ENCODE assay signal across 8 cellular contexts in genomic region chr21:27700974-27701614, GRCh38.
A peak's percentile ranks its signal among the peaks of the same experiment; 100 is the strongest.
DNase-seq lines count a peak whose midpoint lies in the region; ATAC-seq and TF ChIP-seq lines count a peak whose summit lies in the region.

No MANE protein-coding gene starts in this region.

- 0 out of 3 replicates have a peak overlapping the region, but pooled peaks have one; percentile 2 for H2BK15ac ChIP-seq in IMR-90 (ENCODE audit: low read depth, low read length)

- in situ Hi-C loops in IMR-90 (cut with MboI; ENCODE audit: low sequenced_read_pairs) = loop anchor here (5.0 to 25.0 kb wide), 6 partner anchors 351 to 1236 kb away; no protein-coding TSS in a partner anchor

- no peak overlapping the region for H3K14ac ChIP-seq in IMR-90 (replicated peaks; ENCODE audit: low read depth, low read length)

- H3K79me1 ChIP-seq in IMR-90 (ENCODE audit: low read depth in 1 of 2, low read length in 2 of 2) = no peaks in the 10 kb centered on the region

- no peaks in the 10 kb centered on the region for H3K4me1 Mint-ChIP-seq in activated T-helper 1 cell treated with anti-CD3 and anti-CD28 coated beads, Interleukin-12 subunit alpha, Interleukin-12 subunit beta, Interleukin-2, Interleukin-4 antibody, amounts not matched to agents 30 ng/mL and 10 ng/mL and 1 ng/mL, durations not matched to agents 14 hours and 24 hours and 36 hours (ENCODE audit: low read depth)
- no peaks in the 10 kb centered on the region for H3K4me1 Mint-ChIP-seq in neural progenitor cell

- no peaks in the 10 kb centered on the region for H3F3A ChIP-seq in PC-9 (ENCODE audit: insufficient read depth, low read depth)
- H3F3A ChIP-seq in neural progenitor cell (ENCODE audit: low read depth) = no peaks in the 10 kb centered on the region

- H4K91ac ChIP-seq in IMR-90 (ENCODE audit: insufficient read depth, low read depth, low read length) = peak overlapping the region; percentile 82

- peak overlapping the region; percentile 6 for H2BK5ac ChIP-seq in IMR-90 (ENCODE audit: low read depth, low read length, poor library complexity, severe bottlenecking)

- H3K4me2 ChIP-seq in IMR-90 (ENCODE audit: low read depth, low read length) (no peak overlapping the region), PC-9 (no peak overlapping the region), neural progenitor cell (peak overlapping the region; percentile 51)

- peak overlapping the region in 1 of 2 experiments; percentile 36; a peak in 2 of 4 replicates for H4K8ac ChIP-seq in IMR-90 (ENCODE audit: low read depth in 2 of 2, low read length in 2 of 2)

- CTCF ChIA-PET in IMR-90 (lab: Yijun Ruan, JAX) (interaction anchor here (0.6 to 1.7 kb wide), 5 partner anchors 131 to 1044 kb away, joined by 3 to 11 read pairs (median 6); no protein-coding TSS in a partner anchor), PC-9 (lab: Charles Lee) (interaction anchor here (0.6 to 0.7 kb wide), 2 partner anchors 1044 to 1046 kb away, joined by 3 read pairs; no protein-coding TSS in a partner anchor)

- no peaks in the 10 kb centered on the region for H3K36me3 Mint-ChIP-seq in activated T-helper 1 cell treated with anti-CD3 and anti-CD28 coated beads, Interleukin-12 subunit alpha, Interleukin-12 subunit beta, Interleukin-2, Interleukin-4 antibody, amounts not matched to agents 30 ng/mL and 10 ng/mL and 1 ng/mL, durations not matched to agents 14 hours and 24 hours and 36 hours (ENCODE audit: low read depth)
- H3K36me3 Mint-ChIP-seq in neural progenitor cell = no peaks in the 10 kb centered on the region

- H2BK120ac ChIP-seq in IMR-90 (ENCODE audit: low read depth, low read length) = peak overlapping the region; percentile 56

- no peaks in the 10 kb centered on the region for H3K27me3 ChIP-seq in IMR-90 (ENCODE audit: control insufficient read depth, insufficient read depth, low read length)
- no peaks in the 10 kb centered on the region for H3K27me3 ChIP-seq in PC-9 (ENCODE audit: insufficient read depth, low read depth)
- H3K27me3 ChIP-seq in neural progenitor cell = no peaks in the 10 kb centered on the region
- H3K27me3 ChIP-seq in thoracic aorta (replicated peaks; ENCODE audit: insufficient read depth) = no peaks in the 10 kb centered on the region

- peak overlapping the region; percentile 5; the same call in 1 of the 2 replicates for H3K18ac ChIP-seq in IMR-90 (ENCODE audit: low read depth, low read length)

- TF ChIP-seq CTCF in GM12865 (IDR thresholded peaks at IDR 0.05; ENCODE audit: insufficient read depth, low read depth, low read length, missing control alignments) (peak; percentile 60), IMR-90 (conservative IDR thresholded peaks at IDR 0.05; ENCODE audit: low read depth, low read length) (peak; percentile 98), PC-9 (conservative IDR thresholded peaks at IDR 0.05) (peak; percentile 80), fibroblast of the aortic adventitia (IDR thresholded peaks at IDR 0.05; ENCODE audit: insufficient read depth, low read length) (peak; percentile 73), neural progenitor cell (IDR thresholded peaks at IDR 0.05) (peak; percentile 97), thoracic aorta (IDR thresholded peaks at IDR 0.05) (peak; percentile 81)

- H3K9ac ChIP-seq in IMR-90 (ENCODE audit: low read depth, low read length) = no peak overlapping the region
- H3K9ac ChIP-seq in neural progenitor cell = no peak overlapping the region

- no peaks in the 10 kb centered on the region for H3K79me2 ChIP-seq in PC-9 (ENCODE audit: low read depth)
- no peaks in the 10 kb centered on the region for H3K79me2 ChIP-seq in neural progenitor cell (ENCODE audit: low read depth)

- TF ChIP-seq RAD21 in IMR-90 (IDR thresholded peaks at IDR 0.05; ENCODE audit: low read length) = peak; percentile 99

- peak overlapping the region; percentile 5; the same call in 1 of the 2 replicates for H2AK5ac ChIP-seq in IMR-90 (ENCODE audit: low read depth, low read length)

- WGBS in IMR-90 (ENCODE audit: extremely low coverage in 2 of 2, insufficient read length in 1 of 2), 2 experiments = 43% methylated on average over 5 of the region's 14 CpGs; no CpG with 5 or more reads in 1 of the 2 experiments

- no peaks in the 10 kb centered on the region for H3K9me3 Mint-ChIP-seq in activated T-helper 1 cell treated with anti-CD3 and anti-CD28 coated beads, Interleukin-12 subunit alpha, Interleukin-12 subunit beta, Interleukin-2, Interleukin-4 antibody, amounts not matched to agents 30 ng/mL and 10 ng/mL and 1 ng/mL, durations not matched to agents 14 hours and 24 hours and 36 hours
- H3K9me3 Mint-ChIP-seq in neural progenitor cell = no peaks in the 10 kb centered on the region

- peak overlapping the region; percentile 42; the same call in 1 of the 2 replicates for H3K56ac ChIP-seq in IMR-90 (ENCODE audit: extremely low read depth, insufficient read depth, low read length)

- no peaks in the 10 kb centered on the region for H3K36me3 ChIP-seq in IMR-90 (ENCODE audit: control insufficient read depth, insufficient read depth, low read length)
- no peaks in the 10 kb centered on the region for H3K36me3 ChIP-seq in PC-9 (ENCODE audit: low read depth)
- H3K36me3 ChIP-seq in neural progenitor cell = no peaks in the 10 kb centered on the region
- no peaks in the 10 kb centered on the region for H3K36me3 ChIP-seq in thoracic aorta

- DNase-seq in GM12865 (ENCODE audit: low read depth) (peak; percentile 72), IMR-90 (peak; percentile 88), PC-9 (peak; percentile 50 to 52), fibroblast of the aortic adventitia (ENCODE audit: low read depth) (peak; percentile 93), neural progenitor cell (ENCODE audit: low spot score) (peak; percentile 87), thoracic aorta (ENCODE audit: low spot score) (peak; percentile 17)
- peak; percentile 25 for DNase-seq in activated T-helper 1 cell treated with anti-CD3 and anti-CD28 coated beads, Interleukin-12 subunit alpha, Interleukin-12 subunit beta, Interleukin-2, Interleukin-4 antibody, amounts not matched to agents 30 ng/mL and 10 ng/mL and 1 ng/mL, durations not matched to agents 14 hours and 24 hours and 36 hours (ENCODE audit: low spot score)

- H3K9me3 ChIP-seq in IMR-90 (ENCODE audit: control insufficient read depth, insufficient read depth, low read length) = peaks cover 2% of the 10 kb centered on the region; the same call in 1 of the 2 replicates
- no peaks in the 10 kb centered on the region for H3K9me3 ChIP-seq in PC-9 (ENCODE audit: insufficient read depth, low read depth)
- no peaks in the 10 kb centered on the region for H3K9me3 ChIP-seq in neural progenitor cell (ENCODE audit: low read depth)
- no peaks in the 10 kb centered on the region for H3K9me3 ChIP-seq in thoracic aorta

- BruUV-seq in IMR-90 (replicated peaks; lab: Mats Ljungman, UMichigan) = no TSS peak
- BruUV-seq in PC-9 (replicated peaks; lab: Mats Ljungman, UMichigan) = no TSS peak

- TF ChIP-seq POLR2A in IMR-90 (IDR thresholded peaks at IDR 0.05; ENCODE audit: low read depth, low read length) = peak; percentile 53; the same call in 1 of the 2 replicates

- no peak overlapping the region for H3K23ac ChIP-seq in IMR-90 (ENCODE audit: low read depth, low read length)

- H2BK20ac ChIP-seq in IMR-90 (ENCODE audit: low read depth, low read length) = peak overlapping the region; percentile 67

- H3K4me3 ChIP-seq in GM12865 (ENCODE audit: low read depth, low read length) (no peak overlapping the region), IMR-90 (ENCODE audit: insufficient read depth, low read depth, low read length) (no peak overlapping the region), PC-9 (no peak overlapping the region), fibroblast of the aortic adventitia (ENCODE audit: low read depth, low read length) (no peak overlapping the region), neural progenitor cell (no peak overlapping the region), thoracic aorta (peak overlapping the region; percentile 36)

- H3K4me3 Mint-ChIP-seq in activated T-helper 1 cell treated with anti-CD3 and anti-CD28 coated beads, Interleukin-12 subunit alpha, Interleukin-12 subunit beta, Interleukin-2, Interleukin-4 antibody, amounts not matched to agents 30 ng/mL and 10 ng/mL and 1 ng/mL, durations not matched to agents 14 hours and 24 hours and 36 hours = no peak overlapping the region
- no peak overlapping the region for H3K4me3 Mint-ChIP-seq in neural progenitor cell

- dilution Hi-C loops in IMR-90 (cut with HindIII; ENCODE audit: low sequenced_read_pairs, unreplicated experiment) = no loop called here

- H4K5ac ChIP-seq in IMR-90 (ENCODE audit: low read depth, low read length) = peak overlapping the region; percentile 0; the same call in 1 of the 2 replicates

- H4K20me1 ChIP-seq in IMR-90 (ENCODE audit: insufficient read depth, low read length) = no peaks in the 10 kb centered on the region
- no peaks in the 10 kb centered on the region for H4K20me1 ChIP-seq in PC-9 (ENCODE audit: insufficient read depth)
- no peaks in the 10 kb centered on the region for H4K20me1 ChIP-seq in neural progenitor cell (ENCODE audit: low read depth)

- POLR2A ChIA-PET in IMR-90 (lab: Charles Lee; ENCODE audit: unreplicated experiment) = interaction anchor here (0.7 to 1.2 kb wide), 2 partner anchors 131 to 734 kb away, joined by 3 to 10 read pairs; partner anchors contain the start of gene ADAMTS5
- POLR2A ChIA-PET in PC-9 (lab: Charles Lee; ENCODE audit: unreplicated experiment) = no interaction called here

- no peak overlapping the region for H3K27ac Mint-ChIP-seq in activated T-helper 1 cell treated with anti-CD3 and anti-CD28 coated beads, Interleukin-12 subunit alpha, Interleukin-12 subunit beta, Interleukin-2, Interleukin-4 antibody, amounts not matched to agents 30 ng/mL and 10 ng/mL and 1 ng/mL, durations not matched to agents 14 hours and 24 hours and 36 hours
- H3K27ac Mint-ChIP-seq in neural progenitor cell = no peak overlapping the region

- no peaks in the 10 kb centered on the region for H3K9me2 ChIP-seq in PC-9 (ENCODE audit: insufficient read depth)

- H2AK9ac ChIP-seq in IMR-90 (replicated peaks; ENCODE audit: low read depth, low read length, poor library complexity) = no peak overlapping the region

- intact Hi-C loops in IMR-90 (cut with micrococcal nuclease) (loop anchor here (1.0 to 10.0 kb wide), 11 partner anchors 130 to 1044 kb away; partner anchors contain the start of gene ADAMTS5), PC-9 (cut with micrococcal nuclease; ENCODE audit: unreplicated experiment) (loop anchor here (1.0 to 2.0 kb wide), 3 partner anchors 635 to 1044 kb away; no protein-coding TSS in a partner anchor)
- intact Hi-C loops in activated T-helper 1 cell treated with anti-CD3 and anti-CD28 coated beads, Interleukin-12 subunit alpha, Interleukin-12 subunit beta, Interleukin-2, Interleukin-4 antibody, amounts not matched to agents 30 ng/mL and 10 ng/mL and 1 ng/mL, durations not matched to agents 14 hours and 24 hours and 36 hours (cut with micrococcal nuclease) = loop anchor here (1.0 to 5.0 kb wide), 5 partner anchors 852 to 1044 kb away; no protein-coding TSS in a partner anchor

- no peaks in the 10 kb centered on the region for H3K9me1 ChIP-seq in IMR-90 (ENCODE audit: insufficient read depth, low read length)

- H3K27me3 Mint-ChIP-seq in activated T-helper 1 cell treated with anti-CD3 and anti-CD28 coated beads, Interleukin-12 subunit alpha, Interleukin-12 subunit beta, Interleukin-2, Interleukin-4 antibody, amounts not matched to agents 30 ng/mL and 10 ng/mL and 1 ng/mL, durations not matched to agents 14 hours and 24 hours and 36 hours (ENCODE audit: insufficient read depth) = peaks cover 3% of the 10 kb centered on the region
- H3K27me3 Mint-ChIP-seq in neural progenitor cell (ENCODE audit: insufficient read depth, low read depth) = peaks cover 2% of the 10 kb centered on the region

- ATAC-seq in IMR-90 (ENCODE audit: low read depth) (peak; percentile 96), thoracic aorta (ENCODE audit: insufficient number of reproducible peaks, low FRiP score, low read depth) (peak; percentile 88), GM21529 (IDR thresholded peaks at IDR 0.05; ENCODE audit: unreplicated experiment) (no peak)

- H3K4me1 ChIP-seq in IMR-90 (ENCODE audit: control insufficient read depth, insufficient read depth, low read length) (no peaks in the 10 kb centered on the region), PC-9 (replicated peaks; ENCODE audit: insufficient read depth) (no peaks in the 10 kb centered on the region), neural progenitor cell (no peaks in the 10 kb centered on the region), thoracic aorta (ENCODE audit: control insufficient read depth in 1 of 2, low read depth in 2 of 2) (peaks cover 3 to 4% of the 10 kb centered on the region in 2 donors)

- peak overlapping the region; percentile 3 for H2AFZ ChIP-seq in IMR-90 (replicated peaks; ENCODE audit: low read length, poor library complexity)
- H2AFZ ChIP-seq in PC-9 = no peak overlapping the region
- no peak overlapping the region for H2AFZ ChIP-seq in neural progenitor cell (replicated peaks)

- H3K4ac ChIP-seq in IMR-90 (ENCODE audit: low read depth, low read length) = peak overlapping the region; percentile 4; the same call in 1 of the 2 replicates

- no peak overlapping the region for H3K27ac ChIP-seq in IMR-90 (ENCODE audit: insufficient read depth, low read length)
- no peak overlapping the region for H3K27ac ChIP-seq in PC-9
- no peak overlapping the region for H3K27ac ChIP-seq in neural progenitor cell
- H3K27ac ChIP-seq in thoracic aorta = no peak overlapping the region

Comparison
In these comparisons a context has a peak if more than half of its experiments do, and no peak if none do; other contexts are left out.
1. DNase-seq: peak in every context shown above with its lines; median percentile 93 in fibroblast of the aortic adventitia; 88 in IMR-90; 87 in neural progenitor cell; 72 in GM12865; 51 in PC-9; 25 in activated T-helper 1 cell treated with anti-CD3 and anti-CD28 coated beads, Interleukin-12 subunit alpha, Interleukin-12 subunit beta, Interleukin-2, Interleukin-4 antibody, amounts not matched to agents 30 ng/mL and 10 ng/mL and 1 ng/mL, durations not matched to agents 14 hours and 24 hours and 36 hours; 17 in thoracic aorta.